ENCODE assay signal across 1 cellular context in genomic region chr1:89022167-89022959, GRCh38.
TF ChIP-seq lines count a peak whose summit lies in the region.

A gene with protein sequence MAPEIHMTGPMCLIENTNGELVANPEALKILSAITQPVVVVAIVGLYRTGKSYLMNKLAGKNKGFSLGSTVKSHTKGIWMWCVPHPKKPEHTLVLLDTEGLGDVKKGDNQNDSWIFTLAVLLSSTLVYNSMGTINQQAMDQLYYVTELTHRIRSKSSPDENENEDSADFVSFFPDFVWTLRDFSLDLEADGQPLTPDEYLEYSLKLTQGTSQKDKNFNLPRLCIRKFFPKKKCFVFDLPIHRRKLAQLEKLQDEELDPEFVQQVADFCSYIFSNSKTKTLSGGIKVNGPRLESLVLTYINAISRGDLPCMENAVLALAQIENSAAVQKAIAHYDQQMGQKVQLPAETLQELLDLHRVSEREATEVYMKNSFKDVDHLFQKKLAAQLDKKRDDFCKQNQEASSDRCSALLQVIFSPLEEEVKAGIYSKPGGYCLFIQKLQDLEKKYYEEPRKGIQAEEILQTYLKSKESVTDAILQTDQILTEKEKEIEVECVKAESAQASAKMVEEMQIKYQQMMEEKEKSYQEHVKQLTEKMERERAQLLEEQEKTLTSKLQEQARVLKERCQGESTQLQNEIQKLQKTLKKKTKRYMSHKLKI (minus strand): TSS chr1:89022866. CDS start chr1:89020721, 2,145 bp downstream.

TF ChIP-seq in H1, 55 proteins besides CTCF, POLR2A, EP300 and RAD21:
- TF ChIP-seq, protein P1, sequence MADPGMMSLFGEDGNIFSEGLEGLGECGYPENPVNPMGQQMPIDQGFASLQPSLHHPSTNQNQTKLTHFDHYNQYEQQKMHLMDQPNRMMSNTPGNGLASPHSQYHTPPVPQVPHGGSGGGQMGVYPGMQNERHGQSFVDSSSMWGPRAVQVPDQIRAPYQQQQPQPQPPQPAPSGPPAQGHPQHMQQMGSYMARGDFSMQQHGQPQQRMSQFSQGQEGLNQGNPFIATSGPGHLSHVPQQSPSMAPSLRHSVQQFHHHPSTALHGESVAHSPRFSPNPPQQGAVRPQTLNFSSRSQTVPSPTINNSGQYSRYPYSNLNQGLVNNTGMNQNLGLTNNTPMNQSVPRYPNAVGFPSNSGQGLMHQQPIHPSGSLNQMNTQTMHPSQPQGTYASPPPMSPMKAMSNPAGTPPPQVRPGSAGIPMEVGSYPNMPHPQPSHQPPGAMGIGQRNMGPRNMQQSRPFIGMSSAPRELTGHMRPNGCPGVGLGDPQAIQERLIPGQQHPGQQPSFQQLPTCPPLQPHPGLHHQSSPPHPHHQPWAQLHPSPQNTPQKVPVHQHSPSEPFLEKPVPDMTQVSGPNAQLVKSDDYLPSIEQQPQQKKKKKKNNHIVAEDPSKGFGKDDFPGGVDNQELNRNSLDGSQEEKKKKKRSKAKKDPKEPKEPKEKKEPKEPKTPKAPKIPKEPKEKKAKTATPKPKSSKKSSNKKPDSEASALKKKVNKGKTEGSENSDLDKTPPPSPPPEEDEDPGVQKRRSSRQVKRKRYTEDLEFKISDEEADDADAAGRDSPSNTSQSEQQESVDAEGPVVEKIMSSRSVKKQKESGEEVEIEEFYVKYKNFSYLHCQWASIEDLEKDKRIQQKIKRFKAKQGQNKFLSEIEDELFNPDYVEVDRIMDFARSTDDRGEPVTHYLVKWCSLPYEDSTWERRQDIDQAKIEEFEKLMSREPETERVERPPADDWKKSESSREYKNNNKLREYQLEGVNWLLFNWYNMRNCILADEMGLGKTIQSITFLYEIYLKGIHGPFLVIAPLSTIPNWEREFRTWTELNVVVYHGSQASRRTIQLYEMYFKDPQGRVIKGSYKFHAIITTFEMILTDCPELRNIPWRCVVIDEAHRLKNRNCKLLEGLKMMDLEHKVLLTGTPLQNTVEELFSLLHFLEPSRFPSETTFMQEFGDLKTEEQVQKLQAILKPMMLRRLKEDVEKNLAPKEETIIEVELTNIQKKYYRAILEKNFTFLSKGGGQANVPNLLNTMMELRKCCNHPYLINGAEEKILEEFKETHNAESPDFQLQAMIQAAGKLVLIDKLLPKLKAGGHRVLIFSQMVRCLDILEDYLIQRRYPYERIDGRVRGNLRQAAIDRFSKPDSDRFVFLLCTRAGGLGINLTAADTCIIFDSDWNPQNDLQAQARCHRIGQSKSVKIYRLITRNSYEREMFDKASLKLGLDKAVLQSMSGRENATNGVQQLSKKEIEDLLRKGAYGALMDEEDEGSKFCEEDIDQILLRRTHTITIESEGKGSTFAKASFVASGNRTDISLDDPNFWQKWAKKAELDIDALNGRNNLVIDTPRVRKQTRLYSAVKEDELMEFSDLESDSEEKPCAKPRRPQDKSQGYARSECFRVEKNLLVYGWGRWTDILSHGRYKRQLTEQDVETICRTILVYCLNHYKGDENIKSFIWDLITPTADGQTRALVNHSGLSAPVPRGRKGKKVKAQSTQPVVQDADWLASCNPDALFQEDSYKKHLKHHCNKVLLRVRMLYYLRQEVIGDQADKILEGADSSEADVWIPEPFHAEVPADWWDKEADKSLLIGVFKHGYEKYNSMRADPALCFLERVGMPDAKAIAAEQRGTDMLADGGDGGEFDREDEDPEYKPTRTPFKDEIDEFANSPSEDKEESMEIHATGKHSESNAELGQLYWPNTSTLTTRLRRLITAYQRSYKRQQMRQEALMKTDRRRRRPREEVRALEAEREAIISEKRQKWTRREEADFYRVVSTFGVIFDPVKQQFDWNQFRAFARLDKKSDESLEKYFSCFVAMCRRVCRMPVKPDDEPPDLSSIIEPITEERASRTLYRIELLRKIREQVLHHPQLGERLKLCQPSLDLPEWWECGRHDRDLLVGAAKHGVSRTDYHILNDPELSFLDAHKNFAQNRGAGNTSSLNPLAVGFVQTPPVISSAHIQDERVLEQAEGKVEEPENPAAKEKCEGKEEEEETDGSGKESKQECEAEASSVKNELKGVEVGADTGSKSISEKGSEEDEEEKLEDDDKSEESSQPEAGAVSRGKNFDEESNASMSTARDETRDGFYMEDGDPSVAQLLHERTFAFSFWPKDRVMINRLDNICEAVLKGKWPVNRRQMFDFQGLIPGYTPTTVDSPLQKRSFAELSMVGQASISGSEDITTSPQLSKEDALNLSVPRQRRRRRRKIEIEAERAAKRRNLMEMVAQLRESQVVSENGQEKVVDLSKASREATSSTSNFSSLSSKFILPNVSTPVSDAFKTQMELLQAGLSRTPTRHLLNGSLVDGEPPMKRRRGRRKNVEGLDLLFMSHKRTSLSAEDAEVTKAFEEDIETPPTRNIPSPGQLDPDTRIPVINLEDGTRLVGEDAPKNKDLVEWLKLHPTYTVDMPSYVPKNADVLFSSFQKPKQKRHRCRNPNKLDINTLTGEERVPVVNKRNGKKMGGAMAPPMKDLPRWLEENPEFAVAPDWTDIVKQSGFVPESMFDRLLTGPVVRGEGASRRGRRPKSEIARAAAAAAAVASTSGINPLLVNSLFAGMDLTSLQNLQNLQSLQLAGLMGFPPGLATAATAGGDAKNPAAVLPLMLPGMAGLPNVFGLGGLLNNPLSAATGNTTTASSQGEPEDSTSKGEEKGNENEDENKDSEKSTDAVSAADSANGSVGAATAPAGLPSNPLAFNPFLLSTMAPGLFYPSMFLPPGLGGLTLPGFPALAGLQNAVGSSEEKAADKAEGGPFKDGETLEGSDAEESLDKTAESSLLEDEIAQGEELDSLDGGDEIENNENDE (IDR thresholded peaks at IDR 0.05; ENCODE audit: insufficient replicate concordance, low read length): no peak
- TF ChIP-seq TAF7 (optimal IDR thresholded peaks at IDR 0.05; ENCODE audit: borderline replicate concordance, low read depth, low read length) (no peak), PHF8 (conservative IDR thresholded peaks at IDR 0.05; ENCODE audit: low read depth, low read length) (no peak), CEBPB (IDR thresholded peaks at IDR 0.05; ENCODE audit: low read depth, low read length) (no peak), CHD1 (IDR thresholded peaks at IDR 0.05; ENCODE audit: low read depth, low read length) (no peak), SP1 (IDR thresholded peaks at IDR 0.05; ENCODE audit: low read depth, low read length) (no peak), BRCA1 (IDR thresholded peaks at IDR 0.05; ENCODE audit: low read depth, low read length) (no peak), TAF1 (IDR thresholded peaks at IDR 0.05; ENCODE audit: low read depth, low read length) (no peak), CTBP2 (IDR thresholded peaks at IDR 0.05; ENCODE audit: borderline replicate concordance, insufficient read depth, insufficient read length, low read length) (no peak), HDAC6 (IDR thresholded peaks at IDR 0.05; ENCODE audit: low read depth, low read length) (no peak), TBP (IDR thresholded peaks at IDR 0.05; ENCODE audit: low read depth, low read length) (no peak)
- TF ChIP-seq, protein P2, sequence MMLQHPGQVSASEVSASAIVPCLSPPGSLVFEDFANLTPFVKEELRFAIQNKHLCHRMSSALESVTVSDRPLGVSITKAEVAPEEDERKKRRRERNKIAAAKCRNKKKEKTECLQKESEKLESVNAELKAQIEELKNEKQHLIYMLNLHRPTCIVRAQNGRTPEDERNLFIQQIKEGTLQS (IDR thresholded peaks at IDR 0.05; ENCODE audit: insufficient read depth, low read depth, low read length): no peak
